1 cellular context compared by ENCODE assay signal in the genomic region with DNA sequence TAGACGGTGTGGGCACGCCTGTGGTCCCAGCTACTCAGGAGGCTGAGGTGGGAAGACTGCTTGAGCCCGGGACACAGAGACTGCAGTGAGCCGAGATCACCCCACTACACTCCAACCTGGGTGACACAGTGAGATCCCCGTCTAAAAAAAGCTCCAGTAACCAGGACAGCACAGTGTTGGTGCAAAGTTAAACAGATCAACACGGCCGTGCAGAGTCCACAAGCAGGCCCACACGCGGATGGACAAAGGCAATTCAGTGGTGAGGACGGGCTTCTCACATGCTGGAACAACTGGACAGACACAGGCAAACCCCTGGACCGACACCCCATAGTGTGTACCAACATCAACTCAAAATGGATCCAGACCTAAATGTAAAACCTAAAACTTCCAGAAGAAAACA.
TF ChIP-seq lines count a peak whose summit lies in the region.

No MANE protein-coding gene starts in this region.

TF ChIP-seq in HepG2, 621 proteins besides CTCF, POLR2A, EP300 and RAD21 (continued from another document and continues in another):
- TF ChIP-seq, protein P1, sequence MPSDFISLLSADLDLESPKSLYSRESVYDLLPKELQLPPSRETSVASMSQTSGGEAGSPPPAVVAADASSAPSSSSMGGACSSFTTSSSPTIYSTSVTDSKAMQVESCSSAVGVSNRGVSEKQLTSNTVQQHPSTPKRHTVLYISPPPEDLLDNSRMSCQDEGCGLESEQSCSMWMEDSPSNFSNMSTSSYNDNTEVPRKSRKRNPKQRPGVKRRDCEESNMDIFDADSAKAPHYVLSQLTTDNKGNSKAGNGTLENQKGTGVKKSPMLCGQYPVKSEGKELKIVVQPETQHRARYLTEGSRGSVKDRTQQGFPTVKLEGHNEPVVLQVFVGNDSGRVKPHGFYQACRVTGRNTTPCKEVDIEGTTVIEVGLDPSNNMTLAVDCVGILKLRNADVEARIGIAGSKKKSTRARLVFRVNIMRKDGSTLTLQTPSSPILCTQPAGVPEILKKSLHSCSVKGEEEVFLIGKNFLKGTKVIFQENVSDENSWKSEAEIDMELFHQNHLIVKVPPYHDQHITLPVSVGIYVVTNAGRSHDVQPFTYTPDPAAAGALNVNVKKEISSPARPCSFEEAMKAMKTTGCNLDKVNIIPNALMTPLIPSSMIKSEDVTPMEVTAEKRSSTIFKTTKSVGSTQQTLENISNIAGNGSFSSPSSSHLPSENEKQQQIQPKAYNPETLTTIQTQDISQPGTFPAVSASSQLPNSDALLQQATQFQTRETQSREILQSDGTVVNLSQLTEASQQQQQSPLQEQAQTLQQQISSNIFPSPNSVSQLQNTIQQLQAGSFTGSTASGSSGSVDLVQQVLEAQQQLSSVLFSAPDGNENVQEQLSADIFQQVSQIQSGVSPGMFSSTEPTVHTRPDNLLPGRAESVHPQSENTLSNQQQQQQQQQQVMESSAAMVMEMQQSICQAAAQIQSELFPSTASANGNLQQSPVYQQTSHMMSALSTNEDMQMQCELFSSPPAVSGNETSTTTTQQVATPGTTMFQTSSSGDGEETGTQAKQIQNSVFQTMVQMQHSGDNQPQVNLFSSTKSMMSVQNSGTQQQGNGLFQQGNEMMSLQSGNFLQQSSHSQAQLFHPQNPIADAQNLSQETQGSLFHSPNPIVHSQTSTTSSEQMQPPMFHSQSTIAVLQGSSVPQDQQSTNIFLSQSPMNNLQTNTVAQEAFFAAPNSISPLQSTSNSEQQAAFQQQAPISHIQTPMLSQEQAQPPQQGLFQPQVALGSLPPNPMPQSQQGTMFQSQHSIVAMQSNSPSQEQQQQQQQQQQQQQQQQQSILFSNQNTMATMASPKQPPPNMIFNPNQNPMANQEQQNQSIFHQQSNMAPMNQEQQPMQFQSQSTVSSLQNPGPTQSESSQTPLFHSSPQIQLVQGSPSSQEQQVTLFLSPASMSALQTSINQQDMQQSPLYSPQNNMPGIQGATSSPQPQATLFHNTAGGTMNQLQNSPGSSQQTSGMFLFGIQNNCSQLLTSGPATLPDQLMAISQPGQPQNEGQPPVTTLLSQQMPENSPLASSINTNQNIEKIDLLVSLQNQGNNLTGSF (CRISPR knock-in tag; IDR thresholded peaks at IDR 0.05), result no peak
- TF ChIP-seq ZNF557 (CRISPR knock-in tag; IDR thresholded peaks at IDR 0.05) (peak; percentile 87; the same call in 1 of the 2 replicates), KDM2A (CRISPR knock-in tag; IDR thresholded peaks at IDR 0.05; ENCODE audit: borderline replicate concordance, low read depth) (no peak), ZSCAN30 (CRISPR knock-in tag; IDR thresholded peaks at IDR 0.05) (no peak), EED (CRISPR knock-in tag; IDR thresholded peaks at IDR 0.05) (no peak), KMT2B (CRISPR knock-in tag; IDR thresholded peaks at IDR 0.05) (no peak), MIXL1 (CRISPR knock-in tag; IDR thresholded peaks at IDR 0.05) (0 out of 2 replicates have a peak, but pooled peaks have one; percentile 12), ZNF17 (CRISPR knock-in tag; IDR thresholded peaks at IDR 0.05) (no peak), CC2D1A (CRISPR knock-in tag; IDR thresholded peaks at IDR 0.05) (0 out of 2 replicates have a peak, but pooled peaks have one; percentile 27), RBFOX2 (IDR thresholded peaks at IDR 0.05; ENCODE audit: low read depth, low read length) (no peak), ZZZ3 (CRISPR knock-in tag; IDR thresholded peaks at IDR 0.05; ENCODE audit: borderline replicate concordance) (no peak), MIER2 (CRISPR knock-in tag; IDR thresholded peaks at IDR 0.05) (no peak), YEATS2 (CRISPR knock-in tag; IDR thresholded peaks at IDR 0.05; ENCODE audit: borderline replicate concordance) (no peak), ZNF205 (CRISPR knock-in tag; IDR thresholded peaks at IDR 0.05) (no peak), ZNF460 (CRISPR knock-in tag; IDR thresholded peaks at IDR 0.05; ENCODE audit: borderline replicate concordance) (peak; percentile 22; the same call in 1 of the 2 replicates), EHMT2 (IDR thresholded peaks at IDR 0.05; ENCODE audit: borderline replicate concordance, low read depth, low read length) (no peak), ZFY (CRISPR knock-in tag; IDR thresholded peaks at IDR 0.05) (peak; percentile 42; the same call in 1 of the 2 replicates), IRF2 (CRISPR knock-in tag; IDR thresholded peaks at IDR 0.05) (0 out of 2 replicates have a peak, but pooled peaks have one; percentile 15), MYC (CRISPR knock-in tag; IDR thresholded peaks at IDR 0.05; ENCODE audit: borderline replicate concordance) (peak; percentile 78), STAG1 (CRISPR knock-in tag; IDR thresholded peaks at IDR 0.05) (peak; percentile 17), HNF4G (IDR thresholded peaks at IDR 0.05; ENCODE audit: borderline replicate concordance, low read depth, low read length) (peak; percentile 55; the same call in 1 of the 2 replicates), HNF4G (CRISPR knock-in tag; IDR thresholded peaks at IDR 0.05; ENCODE audit: borderline replicate concordance, low read depth) (no peak), SCMH1 (CRISPR knock-in tag; IDR thresholded peaks at IDR 0.05; ENCODE audit: borderline replicate concordance) (no peak), ZNF530 (CRISPR knock-in tag; IDR thresholded peaks at IDR 0.05; ENCODE audit: low read depth) (no peak), STAT5B (CRISPR knock-in tag; IDR thresholded peaks at IDR 0.05) (no peak), KLF13 (CRISPR knock-in tag; IDR thresholded peaks at IDR 0.05) (no peak), KLF9 (CRISPR knock-in tag; IDR thresholded peaks at IDR 0.05; ENCODE audit: low read depth) (no peak), ZMYM3 (CRISPR knock-in tag; IDR thresholded peaks at IDR 0.05) (peak; percentile 72; the same call in 1 of the 2 replicates), SP5 (CRISPR knock-in tag; IDR thresholded peaks at IDR 0.05; ENCODE audit: borderline replicate concordance, low read depth) (no peak), ZFX (CRISPR knock-in tag; IDR thresholded peaks at IDR 0.05; ENCODE audit: low read depth) (peak; percentile 68), TARDBP (CRISPR knock-in tag; IDR thresholded peaks at IDR 0.05) (peak; percentile 20; the same call in 1 of the 2 replicates), RFX3 (CRISPR knock-in tag; IDR thresholded peaks at IDR 0.05) (no peak), FOXA1 (IDR thresholded peaks at IDR 0.05) (no peak), FOXA1 (CRISPR knock-in tag; IDR thresholded peaks at IDR 0.05) (peak; percentile 69)
- TF ChIP-seq, protein P2, sequence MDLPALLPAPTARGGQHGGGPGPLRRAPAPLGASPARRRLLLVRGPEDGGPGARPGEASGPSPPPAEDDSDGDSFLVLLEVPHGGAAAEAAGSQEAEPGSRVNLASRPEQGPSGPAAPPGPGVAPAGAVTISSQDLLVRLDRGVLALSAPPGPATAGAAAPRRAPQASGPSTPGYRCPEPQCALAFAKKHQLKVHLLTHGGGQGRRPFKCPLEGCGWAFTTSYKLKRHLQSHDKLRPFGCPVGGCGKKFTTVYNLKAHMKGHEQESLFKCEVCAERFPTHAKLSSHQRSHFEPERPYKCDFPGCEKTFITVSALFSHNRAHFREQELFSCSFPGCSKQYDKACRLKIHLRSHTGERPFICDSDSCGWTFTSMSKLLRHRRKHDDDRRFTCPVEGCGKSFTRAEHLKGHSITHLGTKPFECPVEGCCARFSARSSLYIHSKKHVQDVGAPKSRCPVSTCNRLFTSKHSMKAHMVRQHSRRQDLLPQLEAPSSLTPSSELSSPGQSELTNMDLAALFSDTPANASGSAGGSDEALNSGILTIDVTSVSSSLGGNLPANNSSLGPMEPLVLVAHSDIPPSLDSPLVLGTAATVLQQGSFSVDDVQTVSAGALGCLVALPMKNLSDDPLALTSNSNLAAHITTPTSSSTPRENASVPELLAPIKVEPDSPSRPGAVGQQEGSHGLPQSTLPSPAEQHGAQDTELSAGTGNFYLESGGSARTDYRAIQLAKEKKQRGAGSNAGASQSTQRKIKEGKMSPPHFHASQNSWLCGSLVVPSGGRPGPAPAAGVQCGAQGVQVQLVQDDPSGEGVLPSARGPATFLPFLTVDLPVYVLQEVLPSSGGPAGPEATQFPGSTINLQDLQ (CRISPR knock-in tag; IDR thresholded peaks at IDR 0.05), result no peak
- TF ChIP-seq, protein P3, sequence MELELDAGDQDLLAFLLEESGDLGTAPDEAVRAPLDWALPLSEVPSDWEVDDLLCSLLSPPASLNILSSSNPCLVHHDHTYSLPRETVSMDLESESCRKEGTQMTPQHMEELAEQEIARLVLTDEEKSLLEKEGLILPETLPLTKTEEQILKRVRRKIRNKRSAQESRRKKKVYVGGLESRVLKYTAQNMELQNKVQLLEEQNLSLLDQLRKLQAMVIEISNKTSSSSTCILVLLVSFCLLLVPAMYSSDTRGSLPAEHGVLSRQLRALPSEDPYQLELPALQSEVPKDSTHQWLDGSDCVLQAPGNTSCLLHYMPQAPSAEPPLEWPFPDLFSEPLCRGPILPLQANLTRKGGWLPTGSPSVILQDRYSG (CRISPR knock-in tag; IDR thresholded peaks at IDR 0.05), result no peak
- TF ChIP-seq, protein P4, sequence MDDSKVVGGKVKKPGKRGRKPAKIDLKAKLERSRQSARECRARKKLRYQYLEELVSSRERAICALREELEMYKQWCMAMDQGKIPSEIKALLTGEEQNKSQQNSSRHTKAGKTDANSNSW (CRISPR knock-in tag; IDR thresholded peaks at IDR 0.05; ENCODE audit: borderline replicate concordance), result no peak
- TF ChIP-seq, protein P5, sequence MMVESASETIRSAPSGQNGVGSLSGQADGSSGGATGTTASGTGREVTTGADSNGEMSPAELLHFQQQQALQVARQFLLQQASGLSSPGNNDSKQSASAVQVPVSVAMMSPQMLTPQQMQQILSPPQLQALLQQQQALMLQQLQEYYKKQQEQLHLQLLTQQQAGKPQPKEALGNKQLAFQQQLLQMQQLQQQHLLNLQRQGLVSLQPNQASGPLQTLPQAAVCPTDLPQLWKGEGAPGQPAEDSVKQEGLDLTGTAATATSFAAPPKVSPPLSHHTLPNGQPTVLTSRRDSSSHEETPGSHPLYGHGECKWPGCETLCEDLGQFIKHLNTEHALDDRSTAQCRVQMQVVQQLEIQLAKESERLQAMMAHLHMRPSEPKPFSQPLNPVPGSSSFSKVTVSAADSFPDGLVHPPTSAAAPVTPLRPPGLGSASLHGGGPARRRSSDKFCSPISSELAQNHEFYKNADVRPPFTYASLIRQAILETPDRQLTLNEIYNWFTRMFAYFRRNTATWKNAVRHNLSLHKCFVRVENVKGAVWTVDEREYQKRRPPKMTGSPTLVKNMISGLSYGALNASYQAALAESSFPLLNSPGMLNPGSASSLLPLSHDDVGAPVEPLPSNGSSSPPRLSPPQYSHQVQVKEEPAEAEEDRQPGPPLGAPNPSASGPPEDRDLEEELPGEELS (CRISPR knock-in tag; IDR thresholded peaks at IDR 0.05), result peak; percentile 48; the same call in 1 of the 2 replicates
- TF ChIP-seq, protein P6, sequence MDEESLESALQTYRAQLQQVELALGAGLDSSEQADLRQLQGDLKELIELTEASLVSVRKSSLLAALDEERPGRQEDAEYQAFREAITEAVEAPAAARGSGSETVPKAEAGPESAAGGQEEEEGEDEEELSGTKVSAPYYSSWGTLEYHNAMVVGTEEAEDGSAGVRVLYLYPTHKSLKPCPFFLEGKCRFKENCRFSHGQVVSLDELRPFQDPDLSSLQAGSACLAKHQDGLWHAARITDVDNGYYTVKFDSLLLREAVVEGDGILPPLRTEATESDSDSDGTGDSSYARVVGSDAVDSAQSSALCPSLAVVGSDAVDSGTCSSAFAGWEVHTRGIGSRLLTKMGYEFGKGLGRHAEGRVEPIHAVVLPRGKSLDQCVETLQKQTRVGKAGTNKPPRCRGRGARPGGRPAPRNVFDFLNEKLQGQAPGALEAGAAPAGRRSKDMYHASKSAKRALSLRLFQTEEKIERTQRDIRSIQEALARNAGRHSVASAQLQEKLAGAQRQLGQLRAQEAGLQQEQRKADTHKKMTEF (CRISPR knock-in tag; IDR thresholded peaks at IDR 0.05), result no peak
- TF ChIP-seq, protein P7, sequence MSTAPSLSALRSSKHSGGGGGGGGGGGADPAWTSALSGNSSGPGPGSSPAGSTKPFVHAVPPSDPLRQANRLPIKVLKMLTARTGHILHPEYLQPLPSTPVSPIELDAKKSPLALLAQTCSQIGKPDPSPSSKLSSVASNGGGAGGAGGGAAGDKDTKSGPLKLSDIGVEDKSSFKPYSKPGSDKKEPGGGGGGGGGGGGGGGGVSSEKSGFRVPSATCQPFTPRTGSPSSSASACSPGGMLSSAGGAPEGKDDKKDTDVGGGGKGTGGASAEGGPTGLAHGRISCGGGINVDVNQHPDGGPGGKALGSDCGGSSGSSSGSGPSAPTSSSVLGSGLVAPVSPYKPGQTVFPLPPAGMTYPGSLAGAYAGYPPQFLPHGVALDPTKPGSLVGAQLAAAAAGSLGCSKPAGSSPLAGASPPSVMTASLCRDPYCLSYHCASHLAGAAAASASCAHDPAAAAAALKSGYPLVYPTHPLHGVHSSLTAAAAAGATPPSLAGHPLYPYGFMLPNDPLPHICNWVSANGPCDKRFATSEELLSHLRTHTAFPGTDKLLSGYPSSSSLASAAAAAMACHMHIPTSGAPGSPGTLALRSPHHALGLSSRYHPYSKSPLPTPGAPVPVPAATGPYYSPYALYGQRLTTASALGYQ (CRISPR knock-in tag; IDR thresholded peaks at IDR 0.05), result no peak
- TF ChIP-seq, protein P8, sequence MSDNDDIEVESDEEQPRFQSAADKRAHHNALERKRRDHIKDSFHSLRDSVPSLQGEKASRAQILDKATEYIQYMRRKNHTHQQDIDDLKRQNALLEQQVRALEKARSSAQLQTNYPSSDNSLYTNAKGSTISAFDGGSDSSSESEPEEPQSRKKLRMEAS (IDR thresholded peaks at IDR 0.05), result peak; percentile 71
- TF ChIP-seq, protein P9, sequence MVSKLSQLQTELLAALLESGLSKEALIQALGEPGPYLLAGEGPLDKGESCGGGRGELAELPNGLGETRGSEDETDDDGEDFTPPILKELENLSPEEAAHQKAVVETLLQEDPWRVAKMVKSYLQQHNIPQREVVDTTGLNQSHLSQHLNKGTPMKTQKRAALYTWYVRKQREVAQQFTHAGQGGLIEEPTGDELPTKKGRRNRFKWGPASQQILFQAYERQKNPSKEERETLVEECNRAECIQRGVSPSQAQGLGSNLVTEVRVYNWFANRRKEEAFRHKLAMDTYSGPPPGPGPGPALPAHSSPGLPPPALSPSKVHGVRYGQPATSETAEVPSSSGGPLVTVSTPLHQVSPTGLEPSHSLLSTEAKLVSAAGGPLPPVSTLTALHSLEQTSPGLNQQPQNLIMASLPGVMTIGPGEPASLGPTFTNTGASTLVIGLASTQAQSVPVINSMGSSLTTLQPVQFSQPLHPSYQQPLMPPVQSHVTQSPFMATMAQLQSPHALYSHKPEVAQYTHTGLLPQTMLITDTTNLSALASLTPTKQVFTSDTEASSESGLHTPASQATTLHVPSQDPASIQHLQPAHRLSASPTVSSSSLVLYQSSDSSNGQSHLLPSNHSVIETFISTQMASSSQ (IDR thresholded peaks at IDR 0.05; ENCODE audit: low read depth), result no peak
- TF ChIP-seq, protein P9 (CRISPR knock-in tag; IDR thresholded peaks at IDR 0.05; ENCODE audit: borderline replicate concordance), result no peak
